In genomic region chr12:56522486-56523193, GRCh38 we compare ENCODE assay signal across 9 cellular contexts. TPM values are rescaled to one million over a fixed set of nuclear protein-coding genes. Genes with fewer than 3 reads are reported as not detected.
A peak's percentile ranks its signal among the peaks of the same experiment; 100 is the strongest.
DNase-seq lines count a peak whose midpoint lies in the region; ATAC-seq and TF ChIP-seq lines count a peak whose summit lies in the region.
"Had no signal": no experiment of that assay in that cellular context is flagged by ENCODE, and none has a peak within 500 bp of the region (broad histone marks: within the 10 kb centered on the region; RNA-seq: fewer than 3 reads in every experiment).

No MANE protein-coding gene starts in this region.

- peak overlapping the region; percentile 84 to 98 (median 88) for H3K4me3 Mint-ChIP-seq in naive thymus-derived CD8-positive, alpha-beta T cell

- no peaks in the 10 kb centered on the region for H3K27me3 Mint-ChIP-seq in naive thymus-derived CD8-positive, alpha-beta T cell

- peak in 1 of 2 donors; percentile 34 for ATAC-seq in naive thymus-derived CD8-positive, alpha-beta T cell
- no peak for ATAC-seq in HG03045 (IDR thresholded peaks at IDR 0.05; ENCODE audit: unreplicated experiment)
- no peak for ATAC-seq in GM19463 (IDR thresholded peaks at IDR 0.05; ENCODE audit: unreplicated experiment)

- no peaks in the 10 kb centered on the region for H3K36me3 Mint-ChIP-seq in naive thymus-derived CD8-positive, alpha-beta T cell

- POLR2A ChIA-PET in naive thymus-derived CD8-positive, alpha-beta T cell (lab: Charles Lee): interaction anchor here (0.8 to 3.0 kb wide), 6 partner anchors 9 to 165 kb away, joined by 3 to 28 read pairs (median 4); partner anchors contain the start of genes ATP5F1B, BAZ2A and STAT2

- TF ChIP-seq CTCF in epithelial cell of esophagus (IDR thresholded peaks at IDR 0.05; ENCODE audit: insufficient read depth, low read depth, low read length, missing control alignments) (no peak), GM13976 (IDR thresholded peaks at IDR 0.05; ENCODE audit: borderline replicate concordance, control extremely low read depth, extremely low read depth, insufficient read depth, missing control alignments) (no peak)

- peak overlapping the region; percentile 77 to 99 (median 92) for H3K27ac Mint-ChIP-seq in naive thymus-derived CD8-positive, alpha-beta T cell

- H3K4me3 ChIP-seq in epithelial cell of esophagus (ENCODE audit: low read length): peak overlapping the region; percentile 54

- H3K4me1 Mint-ChIP-seq in naive thymus-derived CD8-positive, alpha-beta T cell: peaks cover 19 to 44% (median 35%) of the 10 kb centered on the region in 4 donors

- peak; percentile 13 for DNase-seq in Daoy (ENCODE audit: low read depth)
- peak; percentile 46 for DNase-seq in RKO (ENCODE audit: low spot score)
- DNase-seq in epithelial cell of esophagus (ENCODE audit: low read depth): peak; percentile 29
- no peak for DNase-seq in naive thymus-derived CD8-positive, alpha-beta T cell
- DNase-seq in activated effector memory CD4-positive, alpha-beta T cell treated with anti-CD3 and anti-CD28 coated beads, Interleukin-2, amount 50 U/mL, for 16 hours: no peak
- no peak for DNase-seq in GM13976 (ENCODE audit: low spot score)

- in situ Hi-C loops in GM13976 (cut with MboI; ENCODE audit: low sequenced_read_pairs, unreplicated experiment): loop anchor here (25.0 kb wide), 1 partner anchor 90 kb away; no protein-coding TSS in a partner anchor

- no peaks in the 10 kb centered on the region for H3K9me3 Mint-ChIP-seq in naive thymus-derived CD8-positive, alpha-beta T cell

RNA-seq across cellular contexts. Expression of gene RBMS2, which starts 1.0 kb away (rescaled TPM):
- total RNA-seq in Daoy (2014; rRNA removed; shearing (Covaris generic)): 7.8 and 24.9 TPM in 2 replicates
- total RNA-seq in naive thymus-derived CD8-positive, alpha-beta T cell: 1 to 10 TPM; 4.1 to 4.7 TPM
- polyA plus RNA-seq in naive thymus-derived CD8-positive, alpha-beta T cell: 1 to 10 TPM; 1.2 to 6.2 (median 2.2) TPM

RNA-seq across cellular contexts. Expression of gene GLS2, which starts 34.7 kb away (rescaled TPM):
- 5.4 TPM in 1 of 2 replicates, not detected in the other for total RNA-seq in Daoy (2014; rRNA removed; shearing (Covaris generic))
- total RNA-seq in naive thymus-derived CD8-positive, alpha-beta T cell: 10 to 100 TPM; 10.9 to 11.5 TPM
- 1 to 10 TPM; 3.2 to 6.5 (median 6.4) TPM for polyA plus RNA-seq in naive thymus-derived CD8-positive, alpha-beta T cell
- total RNA-seq: NCI-H460 had no signal

RNA-seq across cellular contexts. Expression of gene SPRYD4, which starts 54.3 kb away (rescaled TPM):
- total RNA-seq in Daoy (2014; rRNA removed; shearing (Covaris generic)): 2.9 and 3.2 TPM in 2 replicates
- total RNA-seq in naive thymus-derived CD8-positive, alpha-beta T cell: 1 to 10 TPM; 9.0 to 9.4 TPM
- polyA plus RNA-seq in naive thymus-derived CD8-positive, alpha-beta T cell: 1 to 10 TPM; 1.3 to 1.6 (median 1.4) TPM

Comparison
In these comparisons a context has a peak if more than half of its experiments do, and no peak if none do; other contexts are left out.
1. DNase-seq: peak in Daoy (single experiment), RKO (single experiment) and epithelial cell of esophagus (single experiment); none in naive thymus-derived CD8-positive, alpha-beta T cell (0 of 10), activated effector memory CD4-positive, alpha-beta T cell treated with anti-CD3 and anti-CD28 coated beads, Interleukin-2, amount 50 U/mL, for 16 hours (single experiment) and GM13976 (single experiment).